Comparison of ENCODE assay signal across 23 cellular contexts in genomic region chr6:4509506-4509905, GRCh38.
DNase-seq lines count a peak whose midpoint lies in the region; FAIRE-seq and TF ChIP-seq lines count a peak whose summit lies in the region.
"Had no signal": no experiment of that assay in that cellular context is flagged by ENCODE, and none has a peak within 500 bp of the region (broad histone marks: within the 10 kb centered on the region; RNA-seq: fewer than 3 reads in every experiment).

No MANE protein-coding gene starts in this region.

- H3K4me3 ChIP-seq in SJCRH30 (no peak overlapping the region), choroid plexus epithelial cell (ENCODE audit: low read depth, low read length) (no peak overlapping the region), endodermal cell (ENCODE audit: low read length) (no peak overlapping the region)
- H3K4me3 ChIP-seq: A549; BLaER1 treated with 17β-estradiol and CSF1 and Interleukin-3, amounts not matched to agents 10 nM and 100 nM had no signal

- H3K4me3 Mint-ChIP-seq in endodermal cell = no peak overlapping the region
- H3K4me3 Mint-ChIP-seq: B cell; CD4-positive, alpha-beta T cell; CD8-positive, alpha-beta T cell had no signal

- H3K27me3 ChIP-seq in SJCRH30 (no peaks in the 10 kb centered on the region), endodermal cell (ENCODE audit: control insufficient read depth, insufficient read depth, low read length, poor library complexity, severe bottlenecking) (no peaks in the 10 kb centered on the region)
- H3K27me3 ChIP-seq: BLaER1 treated with 17β-estradiol and CSF1 and Interleukin-3, amounts not matched to agents 10 nM and 100 nM had no signal

- peak; percentile 13 for FAIRE-seq in urothelium cell line (lab: Jason Lieb, UNC)
- FAIRE-seq: A549, D721Med, G401.6, GM12891, GM18507 had no signal

- H3K36me3 ChIP-seq in SJCRH30 = no peaks in the 10 kb centered on the region
- no peaks in the 10 kb centered on the region for H3K36me3 ChIP-seq in endodermal cell (ENCODE audit: control insufficient read depth, insufficient read depth, low read length)
- H3K36me3 ChIP-seq: BLaER1 treated with 17β-estradiol and CSF1 and Interleukin-3, amounts not matched to agents 10 nM and 100 nM had no signal

- no peaks in the 10 kb centered on the region for H3K9me3 ChIP-seq in SJCRH30 (replicated peaks)
- no peaks in the 10 kb centered on the region for H3K9me3 ChIP-seq in endodermal cell (ENCODE audit: control insufficient read depth, low read length)
- H3K9me3 ChIP-seq: A549, Caco-2 had no signal

- H3K27ac ChIP-seq in SJCRH30 = peak overlapping the region; percentile 91
- no peak overlapping the region for H3K27ac ChIP-seq in endodermal cell (ENCODE audit: low read depth, low read length)
- H3K27ac ChIP-seq: 22Rv1; A549; BLaER1 treated with 17β-estradiol and CSF1 and Interleukin-3, amounts not matched to agents 10 nM and 100 nM; C4-2B had no signal

- H3K27me3 Mint-ChIP-seq in endodermal cell (ENCODE audit: insufficient read depth) = peaks cover 11% of the 10 kb centered on the region

- H3K9me3 Mint-ChIP-seq in endodermal cell = no peaks in the 10 kb centered on the region
- H3K9me3 Mint-ChIP-seq: CD4-positive, alpha-beta T cell; CD8-positive, alpha-beta T cell had no signal

- peaks cover 54% of the 10 kb centered on the region for H3K4me1 ChIP-seq in SJCRH30
- no peaks in the 10 kb centered on the region for H3K4me1 ChIP-seq in endodermal cell (ENCODE audit: control insufficient read depth, insufficient read depth, low read length)
- H3K4me1 ChIP-seq: A549; BLaER1 treated with 17β-estradiol and CSF1 and Interleukin-3, amounts not matched to agents 10 nM and 100 nM; Caco-2 had no signal

- H3K4me1 Mint-ChIP-seq in endodermal cell = peaks cover 2% of the 10 kb centered on the region
- H3K4me1 Mint-ChIP-seq: B cell had no signal

- no peaks in the 10 kb centered on the region for H3K36me3 Mint-ChIP-seq in endodermal cell (ENCODE audit: low read depth)
- H3K36me3 Mint-ChIP-seq: CD8-positive, alpha-beta T cell had no signal

- DNase-seq in SJCRH30 (peak; percentile 52 to 75), choroid plexus epithelial cell (ENCODE audit: low read depth) (no peak), endodermal cell (no peak), urothelium cell line (ENCODE audit: low spot score) (no peak), HT-29 (ENCODE audit: low spot score) (no peak), NCI-H510A treated with DMSO at 0.1 percent for 48 hours (lab: John Stamatoyannopoulos, UW) (no peak)
- no peak for DNase-seq in stimulated activated CD4-positive, alpha-beta T cell treated with anti-CD3 and anti-CD28 coated beads, Interleukin-15, amount 100 ng/mL, for 24 hours
- DNase-seq: AML-193; Caco-2; Calu3; CD4-positive, alpha-beta T cell; CD8-positive, alpha-beta T cell; DMS79 treated with DMSO at 0.1 percent for 48 hours; GF-D8 had no signal

- 72 to 86% methylated on average over 3 of the region's 3 CpGs for WGBS in endodermal cell (ENCODE audit: insufficient coverage in 1 of 2, insufficient read length in 1 of 2), 2 experiments

- H3K27ac Mint-ChIP-seq in endodermal cell = no peak overlapping the region
- H3K27ac Mint-ChIP-seq: B cell; CD4-positive, alpha-beta T cell; CD8-positive, alpha-beta T cell had no signal

- no peak overlapping the region for H3K9ac ChIP-seq in endodermal cell (ENCODE audit: extremely low read depth, low read length, poor library complexity, severe bottlenecking)
- H3K9ac ChIP-seq: BLaER1 treated with 17β-estradiol and CSF1 and Interleukin-3, amounts not matched to agents 10 nM and 100 nM had no signal

- TF ChIP-seq CTCF in choroid plexus epithelial cell (conservative IDR thresholded peaks at IDR 0.05; ENCODE audit: low read depth, low read length) = peak; percentile 11
- peak; percentile 15 for TF ChIP-seq CTCF in endodermal cell (conservative IDR thresholded peaks at IDR 0.05)

Comparison
In these comparisons a context has a peak if more than half of its experiments do, and no peak if none do; other contexts are left out.
1. DNase-seq: peak in SJCRH30 (2 of 2); none in choroid plexus epithelial cell (single experiment), endodermal cell (single experiment), urothelium cell line (single experiment), HT-29 (single experiment), stimulated activated CD4-positive, alpha-beta T cell treated with anti-CD3 and anti-CD28 coated beads, Interleukin-15, amount 100 ng/mL, for 24 hours (single experiment) and NCI-H510A treated with DMSO at 0.1 percent for 48 hours (single experiment).